Comparison of ENCODE assay signal across 22 cellular contexts in genomic region chr3:70526966-70527515, GRCh38.
"Had no signal": no experiment of that assay in that cellular context is flagged by ENCODE, and none has a peak within 500 bp of the region (broad histone marks: within the 10 kb centered on the region; RNA-seq: fewer than 3 reads in every experiment).

No MANE protein-coding gene starts in this region.

- H3K4me1 ChIP-seq: left lung, parathyroid adenoma, testis, upper lobe of right lung had no signal

- H3K9me3 Mint-ChIP-seq: activated CD4-positive, alpha-beta memory T cell treated with anti-CD3 and anti-CD28 coated beads for 36 hours; activated naive CD4-positive, alpha-beta T cell treated with anti-CD3 and anti-CD28 coated beads, Interleukin-2, amount 10 ng/mL, durations not matched to agents 7 days and 5 days; activated T-cell treated with anti-CD3 and anti-CD28 coated beads, Interleukin-2, amount 50 U/mL, for 24 hours; naive thymus-derived CD8-positive, alpha-beta T cell had no signal

- H3K9ac ChIP-seq: parathyroid adenoma had no signal

- H3K4me3 ChIP-seq: body of pancreas, coronary artery, left lung, mucosa of descending colon, sigmoid colon, stomach, testis, upper lobe of right lung had no signal

- H3K27me3 ChIP-seq: body of pancreas, left lung, neutrophil, sigmoid colon, stomach, testis, upper lobe of right lung had no signal

- H3K36me3 ChIP-seq: left lung, neutrophil, sigmoid colon, stomach, upper lobe of right lung had no signal

- H3K9me3 ChIP-seq: body of pancreas, left lung, mucosa of descending colon, neutrophil, sigmoid colon, stomach, testis, upper lobe of right lung had no signal

- DNase-seq: activated CD4-positive, alpha-beta memory T cell treated with anti-CD3 and anti-CD28 coated beads for 36 hours; activated CD4-positive, alpha-beta T cell treated with anti-CD3 and anti-CD28 coated beads for 36 hours; activated CD8-positive, alpha-beta memory T cell treated with anti-CD3 and anti-CD28 coated beads, Interleukin-2, amount 10 ng/mL, durations not matched to agents 7 days and 5 days; activated naive CD4-positive, alpha-beta T cell treated with anti-CD3 and anti-CD28 coated beads, Interleukin-2, amount 10 ng/mL, durations not matched to agents 7 days and 5 days; activated T-cell treated with anti-CD3 and anti-CD28 coated beads, Interleukin-2, amount 50 U/mL, for 24 hours; body of pancreas; caudate nucleus; islet precursor cell; left lung; mammary epithelial cell; mucosa of descending colon; naive thymus-derived CD8-positive, alpha-beta T cell; sigmoid colon; stimulated activated CD4-positive, alpha-beta T cell treated with anti-CD3 and anti-CD28 coated beads, Interleukin-1b, Interleukin-23, amount 100 ng/mL, for 48 hours; stomach; T-helper 17 cell; testis; upper lobe of right lung had no signal

- H3K36me3 Mint-ChIP-seq: activated CD4-positive, alpha-beta memory T cell treated with anti-CD3 and anti-CD28 coated beads for 36 hours; activated CD8-positive, alpha-beta memory T cell treated with anti-CD3 and anti-CD28 coated beads, Interleukin-2, amount 10 ng/mL, durations not matched to agents 7 days and 5 days; activated naive CD4-positive, alpha-beta T cell treated with anti-CD3 and anti-CD28 coated beads, Interleukin-2, amount 10 ng/mL, durations not matched to agents 7 days and 5 days; naive thymus-derived CD8-positive, alpha-beta T cell had no signal

- ATAC-seq: activated CD4-positive, alpha-beta T cell treated with anti-CD3 and anti-CD28 coated beads for 36 hours; activated CD8-positive, alpha-beta memory T cell treated with anti-CD3 and anti-CD28 coated beads, Interleukin-2, amount 10 ng/mL, durations not matched to agents 7 days and 5 days; body of pancreas; esophagus mucosa; left lung; mucosa of descending colon; naive thymus-derived CD8-positive, alpha-beta T cell; T-helper 17 cell; upper lobe of right lung had no signal

- H3K27ac Mint-ChIP-seq: activated CD4-positive, alpha-beta memory T cell treated with anti-CD3 and anti-CD28 coated beads for 36 hours; activated CD4-positive, alpha-beta T cell treated with anti-CD3 and anti-CD28 coated beads for 36 hours; activated CD8-positive, alpha-beta memory T cell treated with anti-CD3 and anti-CD28 coated beads, Interleukin-2, amount 10 ng/mL, durations not matched to agents 7 days and 5 days; activated naive CD4-positive, alpha-beta T cell treated with anti-CD3 and anti-CD28 coated beads, Interleukin-2, amount 10 ng/mL, durations not matched to agents 7 days and 5 days; activated T-cell treated with anti-CD3 and anti-CD28 coated beads, Interleukin-2, amount 50 U/mL, for 24 hours; naive thymus-derived CD8-positive, alpha-beta T cell; T-helper 17 cell had no signal

- H3K4me1 Mint-ChIP-seq: activated CD4-positive, alpha-beta T cell treated with anti-CD3 and anti-CD28 coated beads for 36 hours; activated CD8-positive, alpha-beta memory T cell treated with anti-CD3 and anti-CD28 coated beads, Interleukin-2, amount 10 ng/mL, durations not matched to agents 7 days and 5 days; activated naive CD4-positive, alpha-beta T cell treated with anti-CD3 and anti-CD28 coated beads, Interleukin-2, amount 10 ng/mL, durations not matched to agents 7 days and 5 days; naive thymus-derived CD8-positive, alpha-beta T cell; T-helper 17 cell had no signal

- H3K4me3 Mint-ChIP-seq: activated CD4-positive, alpha-beta memory T cell treated with anti-CD3 and anti-CD28 coated beads for 36 hours; activated CD4-positive, alpha-beta T cell treated with anti-CD3 and anti-CD28 coated beads for 36 hours; activated CD8-positive, alpha-beta memory T cell treated with anti-CD3 and anti-CD28 coated beads, Interleukin-2, amount 10 ng/mL, durations not matched to agents 7 days and 5 days; activated naive CD4-positive, alpha-beta T cell treated with anti-CD3 and anti-CD28 coated beads, Interleukin-2, amount 10 ng/mL, durations not matched to agents 7 days and 5 days; activated T-cell treated with anti-CD3 and anti-CD28 coated beads, Interleukin-2, amount 50 U/mL, for 24 hours; naive thymus-derived CD8-positive, alpha-beta T cell; T-helper 17 cell had no signal
